1 cellular context compared by ENCODE assay signal in genomic region chr17:40014375-40014980, GRCh38.
A peak's percentile ranks its signal among the peaks of the same experiment; 100 is the strongest.
TF ChIP-seq lines count a peak whose summit lies in the region.

No MANE protein-coding gene starts in this region.

TF ChIP-seq in HepG2, 621 proteins besides CTCF, POLR2A, EP300 and RAD21 (continued from another document and continues in another):
- TF ChIP-seq ZNF770 (CRISPR knock-in tag; IDR thresholded peaks at IDR 0.05) (no peak), ZNF781 (CRISPR knock-in tag; IDR thresholded peaks at IDR 0.05; ENCODE audit: borderline replicate concordance, not compliant biosample characterization) (no peak), BRCA1 (CRISPR knock-in tag; IDR thresholded peaks at IDR 0.05) (no peak), ZNF17 (CRISPR knock-in tag; IDR thresholded peaks at IDR 0.05) (no peak), ATF2 (CRISPR knock-in tag; IDR thresholded peaks at IDR 0.05) (no peak), THAP9 (CRISPR knock-in tag; IDR thresholded peaks at IDR 0.05; ENCODE audit: borderline replicate concordance) (no peak), HNF4G (IDR thresholded peaks at IDR 0.05; ENCODE audit: borderline replicate concordance, low read depth, low read length) (no peak), HNF4G (CRISPR knock-in tag; IDR thresholded peaks at IDR 0.05; ENCODE audit: borderline replicate concordance, low read depth) (no peak), CSRNP2 (CRISPR knock-in tag; conservative IDR thresholded peaks at IDR 0.05; ENCODE audit: low read depth) (no peak), IKZF1 (IDR thresholded peaks at IDR 0.05) (no peak), ZNF556 (CRISPR knock-in tag; IDR thresholded peaks at IDR 0.05; ENCODE audit: borderline replicate concordance) (no peak), AHDC1 (CRISPR knock-in tag; IDR thresholded peaks at IDR 0.05; ENCODE audit: borderline replicate concordance) (no peak), SP2 (CRISPR knock-in tag; IDR thresholded peaks at IDR 0.05) (no peak), ZNF337 (CRISPR knock-in tag; IDR thresholded peaks at IDR 0.05; ENCODE audit: borderline replicate concordance, low read depth) (no peak), SRF (IDR thresholded peaks at IDR 0.05; ENCODE audit: low read depth, low read length) (no peak), PRMT3 (CRISPR knock-in tag; IDR thresholded peaks at IDR 0.05; ENCODE audit: borderline replicate concordance, low read depth) (no peak), TCF7 (IDR thresholded peaks at IDR 0.05; ENCODE audit: low read depth) (no peak), E2F5 (CRISPR knock-in tag; conservative IDR thresholded peaks at IDR 0.05) (no peak), GATA4 (IDR thresholded peaks at IDR 0.05; ENCODE audit: borderline replicate concordance, low read depth) (no peak), ZNF234 (CRISPR knock-in tag; conservative IDR thresholded peaks at IDR 0.05) (no peak), HCFC1 (IDR thresholded peaks at IDR 0.05; ENCODE audit: low read depth, low read length) (no peak), KAT8 (CRISPR knock-in tag; IDR thresholded peaks at IDR 0.05) (no peak), ZNF564 (CRISPR knock-in tag; IDR thresholded peaks at IDR 0.05) (no peak), SETDB1 (CRISPR knock-in tag; IDR thresholded peaks at IDR 0.05; ENCODE audit: borderline replicate concordance) (no peak), GLI4 (CRISPR knock-in tag; IDR thresholded peaks at IDR 0.05; ENCODE audit: borderline replicate concordance) (no peak), FOXJ3 (CRISPR knock-in tag; IDR thresholded peaks at IDR 0.05; ENCODE audit: borderline replicate concordance) (no peak), GATAD2A (CRISPR knock-in tag; IDR thresholded peaks at IDR 0.05) (peak; percentile 50), ZNF124 (CRISPR knock-in tag; IDR thresholded peaks at IDR 0.05) (no peak), PRPF4 (IDR thresholded peaks at IDR 0.05; ENCODE audit: low read depth, low read length, poor library complexity, severe bottlenecking) (no peak), SALL2 (CRISPR knock-in tag; IDR thresholded peaks at IDR 0.05) (no peak), DNMT3B (CRISPR knock-in tag; conservative IDR thresholded peaks at IDR 0.05) (0 out of 2 replicates have a peak, but pooled peaks have one; percentile 66), ZNF263 (CRISPR knock-in tag; IDR thresholded peaks at IDR 0.05) (no peak), ZBTB43 (CRISPR knock-in tag; conservative IDR thresholded peaks at IDR 0.05) (no peak), HHEX (CRISPR knock-in tag; IDR thresholded peaks at IDR 0.05) (no peak), CEBPB (IDR thresholded peaks at IDR 0.05; ENCODE audit: borderline replicate concordance, low read depth, low read length) (no peak), ZNF256 (CRISPR knock-in tag; conservative IDR thresholded peaks at IDR 0.05) (no peak), ATAD3A (CRISPR knock-in tag; IDR thresholded peaks at IDR 0.05) (no peak), ZNF724P (CRISPR knock-in tag; IDR thresholded peaks at IDR 0.05; ENCODE audit: borderline replicate concordance) (no peak), GLMP (CRISPR knock-in tag; IDR thresholded peaks at IDR 0.05; ENCODE audit: borderline replicate concordance) (no peak), ZBTB10 (CRISPR knock-in tag; IDR thresholded peaks at IDR 0.05; ENCODE audit: borderline replicate concordance) (no peak), MEIS2 (CRISPR knock-in tag; IDR thresholded peaks at IDR 0.05) (no peak)
